Comparison of ENCODE assay signal across 21 cellular contexts in genomic region chr9:4827224-4827623, GRCh38.
"Had no signal": no experiment of that assay in that cellular context is flagged by ENCODE, and none has a peak within 500 bp of the region (broad histone marks: within the 10 kb centered on the region; RNA-seq: fewer than 3 reads in every experiment).

No MANE protein-coding gene starts in this region.

- H3K27me3 ChIP-seq: SJSA1 had no signal

- DNase-seq: activated CD4-positive, alpha-beta T cell treated with anti-CD3 and anti-CD28 coated beads for 4 hours; activated CD8-positive, alpha-beta memory T cell treated with anti-CD3 and anti-CD28 coated beads, Interleukin-2, amount 50 U/mL, for 4 hours; activated CD8-positive, alpha-beta T cell treated with anti-CD3 and anti-CD28 coated beads for 36 hours; activated gamma-delta T cell; activated naive CD4-positive, alpha-beta T cell treated with anti-CD3 and anti-CD28 coated beads for 36 hours; amygdala; cerebellar nuclear complex; KG1; NCI-H1048; NCI-H1417; NCI-H1694; NCI-H2029 treated with DMSO at 0.1 percent for 48 hours; NCI-H345; NCI-H510A; NCI-H526 treated with DMSO at 0.1 percent for 48 hours; NCI-H82 had no signal

- ATAC-seq: activated CD4-positive, CD25-positive, alpha-beta regulatory T cell treated with anti-CD3 and anti-CD28 coated beads, Interleukin-2, amount 50 U/mL, for 24 hours; activated CD8-positive, alpha-beta T cell treated with anti-CD3 and anti-CD28 coated beads for 36 hours had no signal

- H3K4me3 Mint-ChIP-seq: activated CD8-positive, alpha-beta T cell treated with anti-CD3 and anti-CD28 coated beads for 36 hours; activated naive CD4-positive, alpha-beta T cell treated with anti-CD3 and anti-CD28 coated beads for 36 hours; activated naive CD8-positive, alpha-beta T cell; activated T-helper 1 cell treated with anti-CD3 and anti-CD28 coated beads, Interleukin-12 subunit alpha, Interleukin-12 subunit beta, Interleukin-2, Interleukin-4 antibody, amounts not matched to agents 30 ng/mL and 10 ng/mL and 1 ng/mL, durations not matched to agents 14 hours and 24 hours and 36 hours; T-helper 1 cell treated with Interleukin-12 subunit alpha and Interleukin-12 subunit beta and Interleukin-4 antibody, amounts not matched to agents 30 μg/mL and 1 μg/mL, for 36 hours had no signal

- H3K4me3 ChIP-seq: SJSA1 had no signal

- H3K27ac ChIP-seq: SJSA1 had no signal

- H3K9me3 Mint-ChIP-seq: activated CD8-positive, alpha-beta T cell treated with anti-CD3 and anti-CD28 coated beads for 36 hours; activated naive CD4-positive, alpha-beta T cell treated with anti-CD3 and anti-CD28 coated beads for 36 hours; activated T-helper 1 cell treated with anti-CD3 and anti-CD28 coated beads, Interleukin-12 subunit alpha, Interleukin-12 subunit beta, Interleukin-2, Interleukin-4 antibody, amounts not matched to agents 30 ng/mL and 10 ng/mL and 1 ng/mL, durations not matched to agents 14 hours and 24 hours and 36 hours; T-helper 1 cell treated with Interleukin-12 subunit alpha and Interleukin-12 subunit beta and Interleukin-4 antibody, amounts not matched to agents 30 μg/mL and 1 μg/mL, for 36 hours had no signal

- H3K27ac Mint-ChIP-seq: activated CD8-positive, alpha-beta T cell treated with anti-CD3 and anti-CD28 coated beads for 36 hours; activated naive CD4-positive, alpha-beta T cell treated with anti-CD3 and anti-CD28 coated beads for 36 hours; activated naive CD8-positive, alpha-beta T cell; activated T-helper 1 cell treated with anti-CD3 and anti-CD28 coated beads, Interleukin-12 subunit alpha, Interleukin-12 subunit beta, Interleukin-2, Interleukin-4 antibody, amounts not matched to agents 30 ng/mL and 10 ng/mL and 1 ng/mL, durations not matched to agents 14 hours and 24 hours and 36 hours; T-helper 1 cell treated with Interleukin-12 subunit alpha and Interleukin-12 subunit beta and Interleukin-4 antibody, amounts not matched to agents 30 μg/mL and 1 μg/mL, for 36 hours had no signal

- H3K9me3 ChIP-seq: SJSA1 had no signal

- H3K27me3 Mint-ChIP-seq: activated CD8-positive, alpha-beta T cell treated with anti-CD3 and anti-CD28 coated beads for 36 hours; activated naive CD8-positive, alpha-beta T cell had no signal

- H3K36me3 ChIP-seq: SJSA1 had no signal
